In the genomic region with DNA sequence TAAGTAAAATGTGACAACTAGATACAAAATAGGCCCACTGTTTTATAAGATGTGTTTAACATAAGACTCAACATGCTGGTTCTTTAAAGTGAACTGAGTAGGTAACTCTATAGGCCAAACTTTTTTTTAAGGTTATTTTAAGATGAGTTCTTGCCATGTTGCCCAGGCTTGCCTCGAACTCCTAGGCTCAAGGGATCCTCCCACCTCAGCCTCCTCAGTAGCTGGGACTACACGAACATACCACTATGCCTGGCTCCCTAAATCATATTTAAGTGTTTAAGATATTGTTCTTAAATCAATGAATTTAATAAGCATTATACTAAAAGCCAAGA, we compare ENCODE assay signal across 25 cellular contexts.
"Had no signal": no experiment of that assay in that cellular context is flagged by ENCODE, and none has a peak within 500 bp of the region (broad histone marks: within the 10 kb centered on the region; RNA-seq: fewer than 3 reads in every experiment).

No MANE protein-coding gene starts in this region.

- H3K4me3 ChIP-seq: dorsolateral prefrontal cortex, gastroesophageal sphincter, heart left ventricle, hepatocyte, left ventricle myocardium inferior, lower lobe of right lung, prostate gland, skin epidermis, spleen, testis, tibial artery had no signal

- H3K27ac ChIP-seq: gastroesophageal sphincter, heart left ventricle, hepatocyte, left ventricle myocardium inferior, lower lobe of right lung, prostate gland, skin epidermis, spleen, testis, tibial artery had no signal

- H3K4me1 ChIP-seq: left ventricle myocardium inferior, lower lobe of right lung, prostate gland, testis had no signal

- H3K27me3 Mint-ChIP-seq: naive thymus-derived CD8-positive, alpha-beta T cell; stimulated activated memory B cell treated with anti-CD40 and anti-IgM and Interleukin-4, amounts not matched to agents 10 μg/mL and 1 μg/mL and 100 μg/mL, for 72 hours; type B pancreatic cell had no signal

- H3K36me3 ChIP-seq: gastroesophageal sphincter, heart left ventricle, left ventricle myocardium inferior, lower lobe of right lung, prostate gland, tibial artery had no signal

- H3K27ac Mint-ChIP-seq: naive thymus-derived CD8-positive, alpha-beta T cell; nephron progenitor cell; stimulated activated memory B cell treated with anti-CD40 and anti-IgM and Interleukin-4, amounts not matched to agents 10 μg/mL and 1 μg/mL and 100 μg/mL, for 72 hours; type B pancreatic cell had no signal

- H3K4me3 Mint-ChIP-seq: naive thymus-derived CD8-positive, alpha-beta T cell; nephron progenitor cell; stimulated activated memory B cell treated with anti-CD40 and anti-IgM and Interleukin-4, amounts not matched to agents 10 μg/mL and 1 μg/mL and 100 μg/mL, for 72 hours; type B pancreatic cell had no signal

- H3K27me3 ChIP-seq: dorsolateral prefrontal cortex, gastroesophageal sphincter, heart left ventricle, hepatocyte, spleen, testis, tibial artery had no signal

- H2AFZ ChIP-seq: hepatocyte had no signal

- H3K9me3 Mint-ChIP-seq: naive thymus-derived CD8-positive, alpha-beta T cell; nephron progenitor cell; stimulated activated memory B cell treated with anti-CD40 and anti-IgM and Interleukin-4, amounts not matched to agents 10 μg/mL and 1 μg/mL and 100 μg/mL, for 72 hours; type B pancreatic cell had no signal

- H3K9me3 ChIP-seq: gastroesophageal sphincter, heart left ventricle, left ventricle myocardium inferior, lower lobe of right lung, prostate gland, spleen, testis, tibial artery had no signal

- H3K4me2 ChIP-seq: hepatocyte had no signal

- ATAC-seq: esophagus mucosa; gastroesophageal sphincter; heart left ventricle; left colon; lower lobe of right lung; naive thymus-derived CD8-positive, alpha-beta T cell; right cardiac atrium; stimulated activated memory B cell treated with anti-CD40 and anti-IgM and Interleukin-4, amounts not matched to agents 10 μg/mL and 1 μg/mL and 100 μg/mL, for 72 hours; stimulated activated naive CD8-positive, alpha-beta T cell treated with anti-CD3 and anti-CD28 coated beads, Interleukin-15, Interleukin-2, amounts not matched to agents 100 U/mL and 50 U/mL, for 24 hours had no signal

- FAIRE-seq: colon, islet of Langerhans had no signal

- DNase-seq: dorsolateral prefrontal cortex; effector CD4-positive, alpha-beta T cell; heart left ventricle; left colon; left ventricle myocardium inferior; lower lobe of right lung; naive thymus-derived CD8-positive, alpha-beta T cell; nephron progenitor cell; nucleus accumbens; right cardiac atrium; spleen; stimulated activated CD4-positive, alpha-beta T cell treated with anti-CD3 and anti-CD28 coated beads, Interleukin-4, amount 100 ng/mL, for 4 hours; stimulated activated naive CD8-positive, alpha-beta T cell treated with anti-CD3 and anti-CD28 coated beads, Interleukin-15, Interleukin-2, amounts not matched to agents 100 U/mL and 50 U/mL, for 24 hours; substantia nigra; testis; tibial artery had no signal
